ENCODE assay signal across 8 cellular contexts in genomic region chr17:980406-981291, GRCh38. TPM values are rescaled to one million over a fixed set of nuclear protein-coding genes. Genes with fewer than 3 reads are reported as not detected.
A peak's percentile ranks its signal among the peaks of the same experiment; 100 is the strongest.
DNase-seq lines count a peak whose midpoint lies in the region; ATAC-seq and TF ChIP-seq lines count a peak whose summit lies in the region.

No MANE protein-coding gene starts in this region.

- H3K4me3 ChIP-seq in ascending aorta (peak overlapping the region; percentile 58 to 82), hepatocyte (peak overlapping the region; percentile 54), aorta (ENCODE audit: low read length in 2 of 2) (no peak overlapping the region)

- peaks cover 5% of the 10 kb centered on the region for H3K27me3 ChIP-seq in ascending aorta
- H3K27me3 ChIP-seq in hepatocyte = no peaks in the 10 kb centered on the region
- no peaks in the 10 kb centered on the region for H3K27me3 ChIP-seq in aorta (ENCODE audit: control insufficient read depth in 1 of 2, insufficient read depth in 2 of 2, low read length in 1 of 2)

- intact Hi-C loops in ascending aorta (cut with DNase I) (loop anchor here (1.0 to 2.0 kb wide), 3 partner anchors 76 to 570 kb away; a partner anchor contains a TSS), aorta (cut with DNase I) (loop anchor here (1.0 to 5.0 kb wide), 3 partner anchors 185 to 568 kb away; a partner anchor contains a TSS)

- no peaks in the 10 kb centered on the region for H3K9me3 ChIP-seq in ascending aorta
- H3K9me3 ChIP-seq in hepatocyte (ENCODE audit: low read depth) = no peaks in the 10 kb centered on the region
- no peaks in the 10 kb centered on the region for H3K9me3 ChIP-seq in aorta (ENCODE audit: control insufficient read depth, low read length)

- TF ChIP-seq CTCF in ascending aorta (IDR thresholded peaks at IDR 0.05) = peak; percentile 74 to 79 (median 75)
- peak; percentile 87 for TF ChIP-seq CTCF in hepatocyte (IDR thresholded peaks at IDR 0.05; ENCODE audit: poor library complexity)

- H3K36me3 ChIP-seq in ascending aorta = no peaks in the 10 kb centered on the region
- no peaks in the 10 kb centered on the region for H3K36me3 ChIP-seq in hepatocyte (replicated peaks; ENCODE audit: insufficient read depth, low read depth)
- no peaks in the 10 kb centered on the region for H3K36me3 ChIP-seq in aorta (ENCODE audit: control insufficient read depth in 1 of 2, insufficient read depth in 2 of 2, low read length in 1 of 2)

- H3K4me2 ChIP-seq in hepatocyte = peak overlapping the region; percentile 94

- peak overlapping the region; percentile 70 to 77 for H3K27ac ChIP-seq in ascending aorta
- H3K27ac ChIP-seq in hepatocyte = peak overlapping the region; percentile 52
- H3K27ac ChIP-seq in aorta (ENCODE audit: low read depth in 1 of 2, low read length in 2 of 2) = peak overlapping the region in 1 of 2 donors; percentile 4

- peaks cover 16% of the 10 kb centered on the region for H4K20me1 ChIP-seq in hepatocyte (ENCODE audit: insufficient read depth, poor library complexity, severe bottlenecking)

- 45% methylated on average over 43 of the region's 43 CpGs for WGBS in hepatocyte (ENCODE audit: low lambda C conversion rate, missing lambda C conversion rate)
- WGBS in aorta, 2 donors = 29 to 31% methylated on average over 43 of the region's 43 CpGs

- peak overlapping the region; percentile 86 for H2AFZ ChIP-seq in hepatocyte

- H3K4me1 ChIP-seq in ascending aorta = peaks cover 10 to 11% of the 10 kb centered on the region in 2 donors
- H3K4me1 ChIP-seq in hepatocyte (ENCODE audit: insufficient read depth) = peaks cover 18% of the 10 kb centered on the region
- no peaks in the 10 kb centered on the region for H3K4me1 ChIP-seq in aorta (ENCODE audit: control insufficient read depth in 1 of 2, insufficient read depth in 2 of 2, low read length in 2 of 2)

- H3K9me2 ChIP-seq in hepatocyte (replicated peaks; ENCODE audit: insufficient read depth) = no peaks in the 10 kb centered on the region

- ATAC-seq in GM21723 (IDR thresholded peaks at IDR 0.05; ENCODE audit: unreplicated experiment) (peak; percentile 40), aorta (ENCODE audit: low FRiP score) (peak; percentile 86)

- peaks cover 32% of the 10 kb centered on the region for H3K79me2 ChIP-seq in hepatocyte

- DNase-seq in AG08395 (ENCODE audit: low spot score) = peak; percentile 76
- peak; percentile 84 for DNase-seq in NCI-H146 treated with DMSO at 0.1 percent for 48 hours (lab: John Stamatoyannopoulos, UW; ENCODE audit: unreplicated experiment)
- DNase-seq in T-helper 22 cell (ENCODE audit: low read depth) = peak; percentile 65
- peak in 1 of 2 donors; percentile 91 for DNase-seq in ascending aorta (ENCODE audit: low spot score in 2 of 2)
- DNase-seq in hepatocyte (ENCODE audit: low spot score) = peak; percentile 94
- DNase-seq in retina = peak; percentile 89
- DNase-seq in aorta = peak; percentile 85

RNA-seq across cellular contexts. Expression of gene NXN, which starts 1.1 kb away (rescaled TPM):
- total RNA-seq in ascending aorta = 67.3 TPM
- 55.0 and 58.7 TPM in 2 replicates for total RNA-seq in hepatocyte
- 74.1 and 88.0 TPM in 2 replicates for polyA plus RNA-seq in hepatocyte
- total RNA-seq in aorta = 10 to 100 TPM; 23.4 to 41.0 TPM
- 10 to 100 TPM; 13.0 to 20.4 TPM for polyA plus RNA-seq in aorta

RNA-seq across cellular contexts. Expression of gene TIMM22, which starts 16.3 kb away (rescaled TPM):
- 12.1 TPM for total RNA-seq in ascending aorta
- 16.2 and 16.7 TPM in 2 replicates for total RNA-seq in hepatocyte
- polyA plus RNA-seq in hepatocyte = 18.4 and 25.3 TPM in 2 replicates
- total RNA-seq in aorta = 1 to 10 TPM; 7.7 to 9.1 TPM
- 1 to 10 TPM; 8.4 to 9.1 TPM for polyA plus RNA-seq in aorta

Comparison
In these comparisons a context has a peak if more than half of its experiments do, and no peak if none do; other contexts are left out.
1. H3K4me3 ChIP-seq: peak in ascending aorta (2 of 2) and hepatocyte (single experiment); none in aorta (0 of 2).